In the genomic region with DNA sequence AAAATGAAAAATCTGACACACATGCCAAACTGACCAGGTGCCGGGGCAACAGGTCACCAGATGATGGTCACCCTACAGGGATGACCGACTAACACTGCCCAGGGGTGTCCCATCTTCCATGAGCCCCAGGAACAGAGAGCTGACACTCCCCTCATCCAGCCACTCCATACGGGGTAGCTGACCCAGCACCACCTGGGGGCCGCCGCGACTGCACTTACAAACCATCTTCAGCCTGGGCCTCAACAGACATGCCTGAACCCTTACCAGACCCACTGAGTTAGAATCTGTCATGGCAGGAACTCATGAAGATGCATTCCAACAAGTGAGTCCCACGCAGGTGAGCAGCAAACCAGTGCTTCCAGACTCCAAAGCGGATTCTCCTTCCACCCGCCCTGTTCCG, we compare ENCODE assay signal across 34 cellular contexts. TPM values are rescaled to one million over a fixed set of nuclear protein-coding genes. Genes with fewer than 3 reads are reported as not detected.
"Had no signal": no experiment of that assay in that cellular context is flagged by ENCODE, and none has a peak within 500 bp of the region (broad histone marks: within the 10 kb centered on the region; RNA-seq: fewer than 3 reads in every experiment).

No MANE protein-coding gene starts in this region.

- H3K4me1 Mint-ChIP-seq: activated CD4-positive, alpha-beta T cell treated with anti-CD3 and anti-CD28 coated beads for 36 hours; activated CD4-positive, alpha-beta T cell treated with anti-CD3 and anti-CD28 coated beads, Interleukin-2, amount 10 ng/mL, durations not matched to agents 24 days and 14 days; activated naive CD4-positive, alpha-beta T cell treated with anti-CD3 and anti-CD28 coated beads, Interleukin-2, amount 50 U/mL, for 24 hours; activated naive CD8-positive, alpha-beta T cell treated with anti-CD3 and anti-CD28 coated beads for 36 hours; activated naive CD8-positive, alpha-beta T cell treated with anti-CD3 and anti-CD28 coated beads, Interleukin-2, amount 50 U/mL, for 24 hours had no signal

- H3K27me3 ChIP-seq: adrenal gland, body of pancreas, foreskin keratinocyte, gastrocnemius medialis had no signal

- H3K36me3 ChIP-seq: adrenal gland, esophagus muscularis mucosa, gastrocnemius medialis had no signal

- H3K4me3 Mint-ChIP-seq: activated CD4-positive, alpha-beta memory T cell treated with anti-CD3 and anti-CD28 coated beads for 36 hours; activated CD4-positive, alpha-beta T cell treated with anti-CD3 and anti-CD28 coated beads for 36 hours; activated CD4-positive, alpha-beta T cell treated with anti-CD3 and anti-CD28 coated beads, Interleukin-2, amount 10 ng/mL, durations not matched to agents 24 days and 14 days; activated CD8-positive, alpha-beta memory T cell treated with anti-CD3 and anti-CD28 coated beads, Interleukin-2, amount 10 ng/mL, durations not matched to agents 7 days and 5 days; activated CD8-positive, alpha-beta T cell treated with anti-CD3 and anti-CD28 coated beads, Interleukin-2, amount 10 ng/mL, durations not matched to agents 7 days and 5 days; activated naive CD4-positive, alpha-beta T cell treated with anti-CD3 and anti-CD28 coated beads for 36 hours; activated naive CD4-positive, alpha-beta T cell treated with anti-CD3 and anti-CD28 coated beads, Interleukin-2, amount 50 U/mL, for 24 hours; activated naive CD8-positive, alpha-beta T cell treated with anti-CD3 and anti-CD28 coated beads for 36 hours; activated naive CD8-positive, alpha-beta T cell treated with anti-CD3 and anti-CD28 coated beads, Interleukin-2, amount 50 U/mL, for 24 hours; activated T-helper 1 cell treated with anti-CD3 and anti-CD28 coated beads, Interleukin-12 subunit alpha, Interleukin-12 subunit beta, Interleukin-2, Interleukin-4 antibody, amounts not matched to agents 30 ng/mL and 10 ng/mL and 1 ng/mL, durations not matched to agents 14 hours and 24 hours and 36 hours; effector memory CD8-positive, alpha-beta T cell had no signal

- H3K4me1 ChIP-seq: adrenal gland, body of pancreas, esophagus muscularis mucosa, foreskin keratinocyte, gastrocnemius medialis had no signal

- H3K36me3 Mint-ChIP-seq: activated CD4-positive, alpha-beta memory T cell treated with anti-CD3 and anti-CD28 coated beads for 36 hours; activated CD8-positive, alpha-beta memory T cell treated with anti-CD3 and anti-CD28 coated beads, Interleukin-2, amount 10 ng/mL, durations not matched to agents 7 days and 5 days; activated naive CD4-positive, alpha-beta T cell treated with anti-CD3 and anti-CD28 coated beads, Interleukin-2, amount 50 U/mL, for 24 hours; activated naive CD8-positive, alpha-beta T cell treated with anti-CD3 and anti-CD28 coated beads for 36 hours had no signal

- H3K27me3 Mint-ChIP-seq: activated CD4-positive, alpha-beta T cell treated with anti-CD3 and anti-CD28 coated beads for 36 hours; activated CD4-positive, alpha-beta T cell treated with anti-CD3 and anti-CD28 coated beads, Interleukin-2, amount 10 ng/mL, durations not matched to agents 24 days and 14 days; activated CD8-positive, alpha-beta memory T cell treated with anti-CD3 and anti-CD28 coated beads, Interleukin-2, amount 10 ng/mL, durations not matched to agents 7 days and 5 days; activated naive CD4-positive, alpha-beta T cell treated with anti-CD3 and anti-CD28 coated beads, Interleukin-2, amount 50 U/mL, for 24 hours; activated naive CD8-positive, alpha-beta T cell treated with anti-CD3 and anti-CD28 coated beads, Interleukin-2, amount 50 U/mL, for 24 hours had no signal

- H3K27ac ChIP-seq: adrenal gland, body of pancreas, esophagus muscularis mucosa, foreskin keratinocyte, gastrocnemius medialis had no signal

- H3K9me3 ChIP-seq: adrenal gland, body of pancreas, esophagus muscularis mucosa, gastrocnemius medialis had no signal

- H3K4me3 ChIP-seq: adrenal gland, body of pancreas, esophagus muscularis mucosa, gastrocnemius medialis had no signal

- H3K27ac Mint-ChIP-seq: activated CD4-positive, alpha-beta memory T cell treated with anti-CD3 and anti-CD28 coated beads for 36 hours; activated CD4-positive, alpha-beta T cell treated with anti-CD3 and anti-CD28 coated beads for 36 hours; activated CD4-positive, alpha-beta T cell treated with anti-CD3 and anti-CD28 coated beads, Interleukin-2, amount 10 ng/mL, durations not matched to agents 24 days and 14 days; activated CD8-positive, alpha-beta memory T cell treated with anti-CD3 and anti-CD28 coated beads, Interleukin-2, amount 10 ng/mL, durations not matched to agents 7 days and 5 days; activated CD8-positive, alpha-beta T cell treated with anti-CD3 and anti-CD28 coated beads, Interleukin-2, amount 10 ng/mL, durations not matched to agents 7 days and 5 days; activated naive CD4-positive, alpha-beta T cell treated with anti-CD3 and anti-CD28 coated beads for 36 hours; activated naive CD4-positive, alpha-beta T cell treated with anti-CD3 and anti-CD28 coated beads, Interleukin-2, amount 50 U/mL, for 24 hours; activated naive CD8-positive, alpha-beta T cell treated with anti-CD3 and anti-CD28 coated beads for 36 hours; activated naive CD8-positive, alpha-beta T cell treated with anti-CD3 and anti-CD28 coated beads, Interleukin-2, amount 50 U/mL, for 24 hours; activated T-helper 1 cell treated with anti-CD3 and anti-CD28 coated beads, Interleukin-12 subunit alpha, Interleukin-12 subunit beta, Interleukin-2, Interleukin-4 antibody, amounts not matched to agents 30 ng/mL and 10 ng/mL and 1 ng/mL, durations not matched to agents 14 hours and 24 hours and 36 hours; activated T-helper 2 cell treated with anti-CD3 and anti-CD28 coated beads, Interferon-gamma antibody, Interleukin-2, Interleukin-4, amounts not matched to agents 10 μg/mL and 5 μg/mL and 100 μg/mL, durations not matched to agents 14 hours and 24 hours and 36 hours; effector memory CD8-positive, alpha-beta T cell had no signal

- H3K9me3 Mint-ChIP-seq: activated CD4-positive, alpha-beta memory T cell treated with anti-CD3 and anti-CD28 coated beads for 36 hours; activated CD4-positive, alpha-beta T cell treated with anti-CD3 and anti-CD28 coated beads, Interleukin-2, amount 10 ng/mL, durations not matched to agents 24 days and 14 days; activated naive CD4-positive, alpha-beta T cell treated with anti-CD3 and anti-CD28 coated beads for 36 hours; activated naive CD4-positive, alpha-beta T cell treated with anti-CD3 and anti-CD28 coated beads, Interleukin-2, amount 50 U/mL, for 24 hours; activated naive CD8-positive, alpha-beta T cell treated with anti-CD3 and anti-CD28 coated beads for 36 hours; activated naive CD8-positive, alpha-beta T cell treated with anti-CD3 and anti-CD28 coated beads, Interleukin-2, amount 50 U/mL, for 24 hours; activated T-helper 1 cell treated with anti-CD3 and anti-CD28 coated beads, Interleukin-12 subunit alpha, Interleukin-12 subunit beta, Interleukin-2, Interleukin-4 antibody, amounts not matched to agents 30 ng/mL and 10 ng/mL and 1 ng/mL, durations not matched to agents 14 hours and 24 hours and 36 hours; activated T-helper 2 cell treated with anti-CD3 and anti-CD28 coated beads, Interferon-gamma antibody, Interleukin-2, Interleukin-4, amounts not matched to agents 10 μg/mL and 5 μg/mL and 100 μg/mL, durations not matched to agents 14 hours and 24 hours and 36 hours; effector memory CD8-positive, alpha-beta T cell had no signal

- DNase-seq: activated CD4-positive, alpha-beta memory T cell treated with anti-CD3 and anti-CD28 coated beads for 36 hours; activated CD4-positive, alpha-beta T cell treated with anti-CD3 and anti-CD28 coated beads for 36 hours; activated CD4-positive, alpha-beta T cell treated with anti-CD3 and anti-CD28 coated beads, Interleukin-2, amount 10 ng/mL, durations not matched to agents 24 days and 14 days; activated CD4-positive, CD25-positive, alpha-beta regulatory T cell; activated CD4-positive, CD25-positive, alpha-beta regulatory T cell treated with anti-CD3 and anti-CD28 coated beads, Interleukin-2, amount 50 U/mL, for 72 hours; activated CD8-positive, alpha-beta memory T cell treated with anti-CD3 and anti-CD28 coated beads, Interleukin-2, amount 10 ng/mL, durations not matched to agents 7 days and 5 days; activated CD8-positive, alpha-beta memory T cell treated with anti-CD3 and anti-CD28 coated beads, Interleukin-2, amount 50 U/mL, for 4 hours; activated CD8-positive, alpha-beta T cell treated with anti-CD3 and anti-CD28 coated beads, Interleukin-2, amount 10 ng/mL, durations not matched to agents 7 days and 5 days; activated effector memory CD4-positive, alpha-beta T cell treated with anti-CD3 and anti-CD28 coated beads, Interleukin-2, amount 50 U/mL, for 16 hours; activated naive CD4-positive, alpha-beta T cell treated with anti-CD3 and anti-CD28 coated beads for 36 hours; activated naive CD8-positive, alpha-beta T cell treated with anti-CD3 and anti-CD28 coated beads for 36 hours; activated naive CD8-positive, alpha-beta T cell treated with anti-CD3 and anti-CD28 coated beads, Interleukin-2, amount 50 U/mL, for 24 hours; activated T-cell treated with anti-CD3 and anti-CD28 coated beads, Interleukin-2, amount 50 U/mL, for 1 hour; activated T-cell treated with anti-CD3 and anti-CD28 coated beads, Interleukin-2, amount 50 U/mL, for 48 hours; adrenal gland; amygdala; aorta; body of pancreas; caudate nucleus; cortex of kidney; dermis blood vessel endothelial cell; effector CD4-positive, alpha-beta T cell; effector memory CD8-positive, alpha-beta T cell; erythroblast; foreskin keratinocyte; gastrocnemius medialis; T-helper 2 cell had no signal

RNA-seq across cellular contexts. Expression of a gene that starts 31.6 kb away (rescaled TPM):
- total RNA-seq: activated CD4-positive, alpha-beta memory T cell treated with anti-CD3 and anti-CD28 coated beads for 36 hours; activated CD4-positive, alpha-beta T cell treated with anti-CD3 and anti-CD28 coated beads for 36 hours; activated CD4-positive, alpha-beta T cell treated with anti-CD3 and anti-CD28 coated beads, Interleukin-2, amount 10 ng/mL, durations not matched to agents 24 days and 14 days; activated CD8-positive, alpha-beta memory T cell treated with anti-CD3 and anti-CD28 coated beads for 36 hours; activated CD8-positive, alpha-beta memory T cell treated with anti-CD3 and anti-CD28 coated beads, Interleukin-2, amount 10 ng/mL, durations not matched to agents 7 days and 5 days; activated CD8-positive, alpha-beta T cell treated with anti-CD3 and anti-CD28 coated beads, Interleukin-2, amount 10 ng/mL, durations not matched to agents 7 days and 5 days; activated naive CD8-positive, alpha-beta T cell treated with anti-CD3 and anti-CD28 coated beads for 36 hours; activated T-helper 1 cell treated with anti-CD3 and anti-CD28 coated beads, Interleukin-12 subunit alpha, Interleukin-12 subunit beta, Interleukin-2, Interleukin-4 antibody, amounts not matched to agents 30 ng/mL and 10 ng/mL and 1 ng/mL, durations not matched to agents 14 hours and 24 hours and 36 hours; activated T-helper 2 cell treated with anti-CD3 and anti-CD28 coated beads, Interferon-gamma antibody, Interleukin-2, Interleukin-4, amounts not matched to agents 10 μg/mL and 5 μg/mL and 100 μg/mL, durations not matched to agents 14 hours and 24 hours and 36 hours; chondrocyte; T-helper 1 cell treated with Interleukin-12 subunit alpha and Interleukin-12 subunit beta and Interleukin-4 antibody, amounts not matched to agents 30 ng/mL and 1 ng/mL, for 36 hours had no signal
- polyA plus RNA-seq: aorta had no signal
